Comparison of ENCODE assay signal across 17 cellular contexts in genomic region chr1:194252189-194252588, GRCh38.
"Had no signal": no experiment of that assay in that cellular context is flagged by ENCODE, and none has a peak within 500 bp of the region (broad histone marks: within the 10 kb centered on the region; RNA-seq: fewer than 3 reads in every experiment).

No MANE protein-coding gene starts in this region.

- H3K9me3 ChIP-seq: ascending aorta, testis had no signal

- H3K36me3 ChIP-seq: ascending aorta had no signal

- ATAC-seq: activated T-cell treated with anti-CD3 and anti-CD28 coated beads, Interleukin-2, amount 50 U/mL, for 72 hours; effector memory CD8-positive, alpha-beta T cell; left lobe of liver; stimulated activated naive CD8-positive, alpha-beta T cell treated with anti-CD3 and anti-CD28 coated beads, Interleukin-15, amount 100 ng/mL, for 72 hours had no signal

- H3K27ac ChIP-seq: ascending aorta, epithelial cell of prostate, testis had no signal

- DNase-seq: activated CD4-positive, alpha-beta T cell treated with anti-CD3 and anti-CD28 coated beads, Interleukin-2, amount 50 U/mL, for 48 hours; activated CD4-positive, CD25-positive, alpha-beta regulatory T cell treated with anti-CD3 and anti-CD28 coated beads, Interleukin-2, amount 50 U/mL, for 72 hours; activated gamma-delta T cell treated with Interleukin-2 at 50 U/mL for 16 hours; activated naive CD8-positive, alpha-beta T cell treated with anti-CD3 and anti-CD28 coated beads for 36 hours; activated T-cell treated with anti-CD3 and anti-CD28 coated beads, Interleukin-2, amount 50 U/mL, for 72 hours; caudate nucleus; cortex of kidney; effector memory CD8-positive, alpha-beta T cell; glutamatergic neuron; immature natural killer cell; stimulated activated CD4-positive, alpha-beta T cell treated with anti-CD3 and anti-CD28 coated beads, Interleukin-15, amount 100 ng/mL, for 24 hours; stimulated activated CD4-positive, alpha-beta T cell treated with anti-CD3 and anti-CD28 coated beads, Interleukin-4, amount 100 ng/mL, for 24 hours; stimulated activated naive CD8-positive, alpha-beta T cell treated with anti-CD3 and anti-CD28 coated beads, Interleukin-15, amount 100 ng/mL, for 72 hours; testis had no signal

- H3K27me3 ChIP-seq: ascending aorta, testis had no signal

- H3K4me3 ChIP-seq: ascending aorta, testis had no signal
